ENCODE assay signal across 8 cellular contexts in the genomic region with DNA sequence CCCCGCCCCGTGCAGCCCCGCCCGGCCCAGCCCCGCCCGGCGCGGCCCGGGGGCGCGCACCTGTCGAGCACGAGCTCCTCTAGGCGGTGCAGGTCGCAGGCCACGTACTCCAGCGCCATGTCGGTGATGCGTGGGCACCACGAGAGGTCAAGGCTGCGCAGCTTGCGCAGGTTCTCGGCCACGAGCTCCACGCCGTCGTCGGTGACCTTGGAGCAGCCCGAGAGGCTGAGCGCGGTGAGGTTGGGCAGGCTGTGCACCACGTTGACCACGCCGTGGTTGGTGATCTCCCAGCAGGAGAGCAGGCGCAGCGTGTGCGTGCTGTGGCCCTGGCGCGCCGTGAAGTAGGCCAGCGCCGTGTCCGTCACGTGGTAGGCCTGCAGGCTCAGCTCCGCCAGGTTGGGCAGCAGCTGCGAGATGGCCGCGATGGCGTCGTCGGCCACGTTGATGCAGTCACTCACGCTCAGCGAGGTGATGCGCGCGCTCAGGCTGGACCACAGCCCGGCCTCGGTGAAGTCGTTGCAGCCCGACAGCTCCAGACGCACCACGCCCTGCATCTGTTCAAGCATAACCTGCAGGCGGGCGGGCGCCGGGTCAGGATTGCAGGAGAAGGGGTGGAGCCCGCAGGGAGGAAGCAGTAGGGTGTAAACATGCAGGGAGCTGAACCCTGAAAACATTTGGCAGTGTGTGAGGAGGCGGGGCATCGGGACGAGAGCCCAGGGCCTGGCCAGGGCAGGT. TPM values are rescaled to one million over a fixed set of nuclear protein-coding genes. Genes with fewer than 3 reads are reported as not detected.
A peak's percentile ranks its signal among the peaks of the same experiment; 100 is the strongest.
DNase-seq lines count a peak whose midpoint lies in the region; ATAC-seq and TF ChIP-seq lines count a peak whose summit lies in the region.

No MANE protein-coding gene starts in this region.

- peak overlapping the region in 1 of 2 donors; percentile 22 for H3K27ac Mint-ChIP-seq in activated naive CD4-positive, alpha-beta T cell treated with anti-CD3 and anti-CD28 coated beads, Interleukin-2, amount 50 U/mL, for 72 hours
- H3K27ac Mint-ChIP-seq in mesothelial cell of epicardium (no peak overlapping the region), HFFc6 (no peak overlapping the region)

- peaks cover 0 to 4% (median 0%) of the 10 kb centered on the region in 5 donors for H3K9me3 ChIP-seq in subcutaneous abdominal adipose tissue (ENCODE audit: control insufficient read depth in 5 of 5, low read length in 5 of 5)

- H3K27ac ChIP-seq in subcutaneous abdominal adipose tissue (ENCODE audit: low read depth, low read length) = no peak overlapping the region

- DNase-seq in SIG-M5 treated with dmso at 0.1 percent for 504 hours (lab: John Stamatoyannopoulos, UW; ENCODE audit: unreplicated experiment) (peak; percentile 55), SIG-M5 (lab: John Stamatoyannopoulos, UW) (no peak), RKO (ENCODE audit: low spot score) (peak; percentile 55), mesothelial cell of epicardium (ENCODE audit: low spot score in 2 of 2, unreplicated experiment in 2 of 2) (no peak), HFFc6 (no peak)
- peak; percentile 82 to 83 for DNase-seq in activated naive CD4-positive, alpha-beta T cell treated with anti-CD3 and anti-CD28 coated beads, Interleukin-2, amount 50 U/mL, for 72 hours (ENCODE audit: low spot score in 2 of 2)

- no peaks in the 10 kb centered on the region for H3K9me3 Mint-ChIP-seq in activated naive CD4-positive, alpha-beta T cell treated with anti-CD3 and anti-CD28 coated beads, Interleukin-2, amount 50 U/mL, for 72 hours
- H3K9me3 Mint-ChIP-seq in mesothelial cell of epicardium = no peaks in the 10 kb centered on the region
- no peaks in the 10 kb centered on the region for H3K9me3 Mint-ChIP-seq in HFFc6

- H3K36me3 ChIP-seq in subcutaneous abdominal adipose tissue (ENCODE audit: control insufficient read depth in 5 of 5, insufficient read depth in 5 of 5, low read length in 5 of 5) = no peaks in the 10 kb centered on the region

- TF ChIP-seq CTCF in mesothelial cell of epicardium (IDR thresholded peaks at IDR 0.05; ENCODE audit: unreplicated experiment) (no peak), HFFc6 (IDR thresholded peaks at IDR 0.05) (no peak)

- H3K4me1 Mint-ChIP-seq in mesothelial cell of epicardium (peaks cover 5% of the 10 kb centered on the region), HFFc6 (ENCODE audit: low read depth) (0 out of 2 replicates have a peak, but pooled peaks cover 6% of the 10 kb centered on the region)

- ATAC-seq in activated naive CD4-positive, alpha-beta T cell treated with anti-CD3 and anti-CD28 coated beads, Interleukin-2, amount 50 U/mL, for 72 hours = peak; percentile 82 to 85
- ATAC-seq in HG03025 (IDR thresholded peaks at IDR 0.05; ENCODE audit: low FRiP score, unreplicated experiment) = no peak

- peaks cover 0 to 5% of the 10 kb centered on the region in 2 donors for H3K36me3 Mint-ChIP-seq in activated naive CD4-positive, alpha-beta T cell treated with anti-CD3 and anti-CD28 coated beads, Interleukin-2, amount 50 U/mL, for 72 hours
- H3K36me3 Mint-ChIP-seq in mesothelial cell of epicardium (no peaks in the 10 kb centered on the region), HFFc6 (ENCODE audit: low read depth) (no peaks in the 10 kb centered on the region)

- H3K27me3 Mint-ChIP-seq in mesothelial cell of epicardium (ENCODE audit: low read depth) = peaks cover 90% of the 10 kb centered on the region
- peaks cover 27% of the 10 kb centered on the region for H3K27me3 Mint-ChIP-seq in HFFc6 (ENCODE audit: insufficient read depth)

- H3K4me3 Mint-ChIP-seq in mesothelial cell of epicardium (peak overlapping the region; percentile 31), HFFc6 (no peak overlapping the region)

- peaks cover 0 to 15% (median 11%) of the 10 kb centered on the region in 5 donors for H3K4me1 ChIP-seq in subcutaneous abdominal adipose tissue (ENCODE audit: control insufficient read depth in 5 of 5, insufficient read depth in 5 of 5, low read length in 5 of 5)

- H3K4me3 ChIP-seq in subcutaneous abdominal adipose tissue (ENCODE audit: low read depth in 1 of 5, low read length in 5 of 5) = peak overlapping the region in 4 of 5 donors; percentile 3 to 55 (median 28)

- H3K27me3 ChIP-seq in subcutaneous abdominal adipose tissue (ENCODE audit: control insufficient read depth in 5 of 5, insufficient read depth in 4 of 5, low read length in 5 of 5) = peaks cover 39 to 61% (median 48%) of the 10 kb centered on the region in 5 donors

- peak overlapping the region in 1 of 5 donors; percentile 7 for H3K9ac ChIP-seq in subcutaneous abdominal adipose tissue (ENCODE audit: low read length in 5 of 5)

RNA-seq across cellular contexts. Expression of gene WDR24, which starts 5.3 kb away (rescaled TPM):
- 10 to 100 TPM; 16.0 to 19.1 TPM for total RNA-seq in activated naive CD4-positive, alpha-beta T cell treated with anti-CD3 and anti-CD28 coated beads, Interleukin-2, amount 50 U/mL, for 72 hours
- 20.6 to 22.8 TPM (median 21.9 TPM) in 3 replicates for total RNA-seq in mesothelial cell of epicardium
- total RNA-seq in HFFc6 (2021; fragmentation: NEBNext Ultra II Directional; extraction: Animal tissue kit (Norgen Biotek cat#: 25700)) = 1 to 10 TPM; 8.1 to 9.9 (median 8.7) TPM

RNA-seq across cellular contexts. Expression of gene FBXL16, which starts 10.1 kb away (rescaled TPM):
- 10 to 100 TPM in 1 of 2 donors, 1 to 10 TPM in 1; 2.8 to 16.4 TPM for total RNA-seq in activated naive CD4-positive, alpha-beta T cell treated with anti-CD3 and anti-CD28 coated beads, Interleukin-2, amount 50 U/mL, for 72 hours
- total RNA-seq in mesothelial cell of epicardium = 0.18 to 0.85 TPM (median 0.23 TPM) in 3 replicates
- total RNA-seq in HFFc6 (2021; fragmentation: NEBNext Ultra II Directional; extraction: Animal tissue kit (Norgen Biotek cat#: 25700)) = under 1 TPM in 1 of 6 experiments, not detected in 5; 0.05 TPM

RNA-seq across cellular contexts. Expression of gene JMJD8, which starts 11.4 kb away (rescaled TPM):
- 10 to 100 TPM; 11.0 to 24.7 TPM for total RNA-seq in activated naive CD4-positive, alpha-beta T cell treated with anti-CD3 and anti-CD28 coated beads, Interleukin-2, amount 50 U/mL, for 72 hours
- 46.1 to 51.2 TPM (median 46.5 TPM) in 3 replicates for total RNA-seq in mesothelial cell of epicardium
- total RNA-seq in HFFc6 (2021; fragmentation: NEBNext Ultra II Directional; extraction: Animal tissue kit (Norgen Biotek cat#: 25700)) = 10 to 100 TPM in 2 of 6 experiments, 1 to 10 TPM in 4; 7.6 to 10.6 (median 9.3) TPM

RNA-seq across cellular contexts. Expression of gene STUB1, which starts 15.3 kb away (rescaled TPM):
- total RNA-seq in activated naive CD4-positive, alpha-beta T cell treated with anti-CD3 and anti-CD28 coated beads, Interleukin-2, amount 50 U/mL, for 72 hours = 10 to 100 TPM; 61.2 to 69.9 TPM
- 69.4 to 79.9 TPM (median 72.5 TPM) in 3 replicates for total RNA-seq in mesothelial cell of epicardium
- total RNA-seq in HFFc6 (2021; fragmentation: NEBNext Ultra II Directional; extraction: Animal tissue kit (Norgen Biotek cat#: 25700)) = 100 to 1,000 TPM; 128 to 161 (median 141) TPM

RNA-seq across cellular contexts. Expression of gene METRN, which starts 19.4 kb away (rescaled TPM):
- total RNA-seq in activated naive CD4-positive, alpha-beta T cell treated with anti-CD3 and anti-CD28 coated beads, Interleukin-2, amount 50 U/mL, for 72 hours = 10 to 100 TPM; 10.1 to 14.7 TPM
- total RNA-seq in mesothelial cell of epicardium = 12.8 to 15.3 TPM (median 15.1 TPM) in 3 replicates
- total RNA-seq in HFFc6 (2021; fragmentation: NEBNext Ultra II Directional; extraction: Animal tissue kit (Norgen Biotek cat#: 25700)) = 100 to 1,000 TPM in 1 of 6 experiments, 10 to 100 TPM in 5; 61.5 to 103 (median 70.4) TPM

Comparison
In these comparisons a context has a peak if more than half of its experiments do, and no peak if none do; other contexts are left out.
1. DNase-seq: peak in SIG-M5 treated with dmso at 0.1 percent for 504 hours (single experiment), RKO (single experiment) and activated naive CD4-positive, alpha-beta T cell treated with anti-CD3 and anti-CD28 coated beads, Interleukin-2, amount 50 U/mL, for 72 hours (2 of 2); none in SIG-M5 (single experiment), mesothelial cell of epicardium (0 of 2) and HFFc6 (single experiment).